ENCODE assay signal across 2 cellular contexts in genomic region chr3:129067731-129068130, GRCh38.
TF ChIP-seq lines count a peak whose summit lies in the region.

No MANE protein-coding gene starts in this region.

TF ChIP-seq in WTC11, 78 proteins besides CTCF, POLR2A, EP300 and RAD21:
- peak; percentile 72 for TF ChIP-seq NFYB (CRISPR knock-in tag; conservative IDR thresholded peaks at IDR 0.05; ENCODE audit: low read depth)

TF ChIP-seq in K562, 482 proteins besides CTCF, POLR2A, EP300 and RAD21:
- TF ChIP-seq NFYB (IDR thresholded peaks at IDR 0.05; ENCODE audit: extremely low read depth, insufficient read length): peak; percentile 79
